In the genomic region with DNA sequence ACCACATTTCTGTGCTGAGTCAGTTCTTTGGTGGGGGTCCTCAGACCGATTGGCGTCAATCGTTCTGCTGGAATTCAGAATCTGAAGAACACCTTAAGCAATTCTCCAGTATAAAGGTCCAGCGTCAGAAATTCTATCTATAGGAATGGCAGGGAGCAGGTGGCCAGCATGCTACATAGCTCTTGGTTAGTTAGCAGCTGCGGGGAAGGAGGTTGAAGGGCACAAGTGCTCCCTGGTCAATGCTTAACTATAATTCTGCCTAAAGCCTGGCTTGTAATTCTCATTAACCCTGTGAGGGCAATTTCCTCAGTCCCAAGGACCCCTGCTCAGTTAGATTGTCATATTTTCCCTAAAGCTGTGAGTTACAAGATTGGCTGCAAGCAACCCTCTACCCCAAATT, we compare ENCODE assay signal across 21 cellular contexts.
"Had no signal": no experiment of that assay in that cellular context is flagged by ENCODE, and none has a peak within 500 bp of the region (broad histone marks: within the 10 kb centered on the region; RNA-seq: fewer than 3 reads in every experiment).

No MANE protein-coding gene starts in this region.

- H3K9me3 ChIP-seq: MG63, SK-N-SH had no signal

- H3K36me3 ChIP-seq: MG63 had no signal

- H3K27me3 ChIP-seq: MG63 had no signal

- DNase-seq: Karpas-422, KBM-7, MG63, NCI-H1092 treated with DMSO at 0.1 percent for 48 hours, NCI-H1436, NCI-H187, NCI-H2029, NCI-H2081 treated with DMSO at 0.1 percent for 48 hours, NCI-H2171, NCI-H226, NCI-H446, NCI-H510A, NCI-H524 treated with DMSO at 0.1 percent for 48 hours, NCI-H69, NCI-H774, PC-3, SHP77, SK-N-SH had no signal

- ATAC-seq: Panc1, PC-3 had no signal

- H3K4me2 ChIP-seq: SK-N-SH had no signal

- FAIRE-seq: HTR-8/SVneo had no signal

- H3K4me3 ChIP-seq: MG63 had no signal

- H3K27ac ChIP-seq: RWPE1 had no signal

- H3K9ac ChIP-seq: SK-N-SH had no signal
